In the genomic region with DNA sequence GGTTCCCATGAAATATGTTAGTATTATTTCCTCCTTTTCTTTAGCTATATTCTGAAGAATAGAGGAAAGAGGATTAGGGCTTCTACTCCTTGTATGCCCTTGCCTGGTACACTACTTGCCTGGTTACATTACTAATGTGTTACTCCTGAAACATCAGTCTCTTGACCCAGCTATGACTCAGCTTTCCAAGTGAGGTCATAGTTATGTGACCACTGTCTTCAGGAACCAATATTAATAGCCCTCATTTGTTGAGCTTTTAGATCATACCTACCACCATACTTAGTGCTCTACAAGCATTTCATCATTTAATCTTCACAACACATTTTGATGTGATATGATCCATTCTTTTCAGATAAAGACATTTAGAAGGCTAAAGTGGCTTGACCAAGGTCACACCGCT, we compare ENCODE assay signal across 1 cellular context.
TF ChIP-seq lines count a peak whose summit lies in the region.

No MANE protein-coding gene starts in this region.

TF ChIP-seq in HCT116, 20 proteins besides CTCF, POLR2A, EP300 and RAD21 (continued from another document):
- TF ChIP-seq ELF1 (IDR thresholded peaks at IDR 0.05; ENCODE audit: borderline replicate concordance, low read depth), result no peak
